21 cellular contexts compared by ENCODE assay signal in genomic region chr15:55576911-55577310, GRCh38. TPM values are rescaled to one million over a fixed set of nuclear protein-coding genes. Genes with fewer than 3 reads are reported as not detected.
"Had no signal": no experiment of that assay in that cellular context is flagged by ENCODE, and none has a peak within 500 bp of the region (broad histone marks: within the 10 kb centered on the region; RNA-seq: fewer than 3 reads in every experiment).

No MANE protein-coding gene starts in this region.

- H3K27me3 ChIP-seq: esophagus muscularis mucosa, foreskin keratinocyte, gastroesophageal sphincter had no signal

- H3K36me3 Mint-ChIP-seq: immature natural killer cell had no signal

- H3K4me1 Mint-ChIP-seq: immature natural killer cell had no signal

- H3K27ac Mint-ChIP-seq: immature natural killer cell had no signal

- H3K9me3 ChIP-seq: esophagus muscularis mucosa, gastroesophageal sphincter, heart left ventricle, left lung, lower lobe of right lung, mucosa of descending colon had no signal

- H3K4me3 Mint-ChIP-seq: immature natural killer cell had no signal

- H3K4me2 ChIP-seq: hepatocyte had no signal

- H3K4me3 ChIP-seq: coronary artery, dorsolateral prefrontal cortex, esophagus muscularis mucosa, gastroesophageal sphincter, heart left ventricle, hepatocyte, left lung, lower lobe of right lung, mucosa of descending colon had no signal

- ATAC-seq: foreskin keratinocyte, gastroesophageal sphincter, heart left ventricle, left cardiac atrium, left lung, left ventricle myocardium superior, lower lobe of right lung, mucosa of descending colon had no signal

- DNase-seq: dermis blood vessel endothelial cell; dorsolateral prefrontal cortex; effector CD4-positive, alpha-beta T cell; effector memory CD4-positive, alpha-beta T cell; foreskin keratinocyte; heart left ventricle; hypothalamus; immature natural killer cell; islet precursor cell; kidney; kidney glomerular epithelial cell; left cardiac atrium; left lung; left ventricle myocardium superior; lower lobe of right lung; mesenchymal stem cell; mucosa of descending colon had no signal

- H3K36me3 ChIP-seq: esophagus muscularis mucosa, gastroesophageal sphincter, heart left ventricle, left lung, lower lobe of right lung had no signal

- H3K27ac ChIP-seq: coronary artery, dorsolateral prefrontal cortex, esophagus muscularis mucosa, foreskin keratinocyte, gastroesophageal sphincter, heart left ventricle, hepatocyte, left lung, lower lobe of right lung had no signal

- H3K4me1 ChIP-seq: esophagus muscularis mucosa, foreskin keratinocyte, gastroesophageal sphincter, heart left ventricle, left lung, lower lobe of right lung had no signal

RNA-seq across cellular contexts. Expression of gene PYGO1, which starts 11.2 kb away (rescaled TPM):
- polyA plus RNA-seq: immature natural killer cell had no signal
